21 cellular contexts compared by ENCODE assay signal in the genomic region with DNA sequence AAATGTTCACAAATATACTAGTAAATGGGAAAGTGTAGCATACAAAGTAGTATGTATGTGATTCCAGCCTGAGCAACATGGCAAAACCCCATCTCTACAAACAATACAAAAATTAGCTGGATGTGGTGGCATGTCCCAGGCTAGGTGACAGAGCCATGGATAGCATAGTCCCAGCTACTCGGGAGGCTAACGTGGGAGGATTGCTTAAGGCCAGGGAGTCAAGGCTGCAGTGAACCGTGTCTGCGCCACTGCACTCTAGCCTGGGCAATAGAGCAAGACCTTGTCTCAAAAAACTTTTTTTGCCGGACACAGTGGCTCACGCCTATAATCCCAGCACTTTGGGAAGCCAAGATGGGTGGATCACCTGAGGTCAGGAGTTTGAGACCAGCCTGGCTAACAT.
A peak's percentile ranks its signal among the peaks of the same experiment; 100 is the strongest.
DNase-seq lines count a peak whose midpoint lies in the region; ATAC-seq, FAIRE-seq and TF ChIP-seq lines count a peak whose summit lies in the region.
"Had no signal": no experiment of that assay in that cellular context is flagged by ENCODE, and none has a peak within 500 bp of the region (broad histone marks: within the 10 kb centered on the region; RNA-seq: fewer than 3 reads in every experiment).

No MANE protein-coding gene starts in this region.

- H3K14ac ChIP-seq in H1 (ENCODE audit: insufficient read length) = no peak overlapping the region

- BruUV-seq in Panc1 (replicated peaks; lab: Mats Ljungman, UMichigan) = no TSS peak

- TF ChIP-seq CTCF in Panc1 (IDR thresholded peaks at IDR 0.05) = no peak
- TF ChIP-seq CTCF in H1 (IDR thresholded peaks at IDR 0.05; ENCODE audit: control extremely low read depth in 1 of 3, insufficient read depth in 1 of 3, low read depth in 1 of 3, low read length in 3 of 3) = no peak
- TF ChIP-seq CTCF in nephron progenitor cell (IDR thresholded peaks at IDR 0.05) = no peak

- no peak overlapping the region for H2BK15ac ChIP-seq in H1 (ENCODE audit: low read length)

- H3K4me3 ChIP-seq in Panc1 (ENCODE audit: low read depth in 2 of 2, low read length in 2 of 2) (no peak overlapping the region), H1 (ENCODE audit: extremely low read depth in 1 of 4, insufficient read depth in 2 of 4, low read depth in 3 of 4, low read length in 4 of 4) (no peak overlapping the region)
- H3K4me3 ChIP-seq: GM12878 had no signal

- no peak overlapping the region for H3K18ac ChIP-seq in H1 (ENCODE audit: extremely low read depth, low read length)

- POLR2A ChIA-PET in Panc1 (lab: Charles Lee) (no interaction called here), H1 (lab: Charles Lee; ENCODE audit: partially characterized antibody) (no interaction called here)

- H3K23ac ChIP-seq in H1 (ENCODE audit: insufficient read length) = no peak overlapping the region

- intact Hi-C loops in Panc1 (cut with micrococcal nuclease; ENCODE audit: unreplicated experiment) = no loop called here

- H3K23me2 ChIP-seq in H1 (ENCODE audit: low read depth, low read length) = no peaks in the 10 kb centered on the region; the same call in 1 of the 2 replicates

- H3K4me3 Mint-ChIP-seq in nephron progenitor cell = no peak overlapping the region
- H3K4me3 Mint-ChIP-seq: CD4-positive, CD25-positive, alpha-beta regulatory T cell; CD8-positive, alpha-beta memory T cell; H9 had no signal

- no peak for TF ChIP-seq POLR2A in H1 (IDR thresholded peaks at IDR 0.05; ENCODE audit: control extremely low read depth in 1 of 2, low read depth in 2 of 2, low read length in 2 of 2)

- H3K36me3 ChIP-seq in Panc1 (ENCODE audit: control insufficient read depth, insufficient read depth, low read length) = no peaks in the 10 kb centered on the region
- no peaks in the 10 kb centered on the region for H3K36me3 ChIP-seq in H1 (ENCODE audit: control insufficient read depth in 2 of 4, insufficient read depth in 4 of 4, low read length in 3 of 4)
- H3K36me3 ChIP-seq: BE2C had no signal

- TF ChIP-seq EP300 in H1 (IDR thresholded peaks at IDR 0.05; ENCODE audit: borderline replicate concordance in 1 of 2, low read depth in 2 of 2, low read length in 2 of 2) = no peak

- no peak overlapping the region for H2AK5ac ChIP-seq in H1 (ENCODE audit: low read depth, low read length)

- H4K20me1 ChIP-seq in H1 (replicated peaks in 1 of 2; ENCODE audit: control insufficient read depth in 1 of 2, insufficient read depth in 2 of 2, low read length in 2 of 2) = no peaks in the 10 kb centered on the region

- CTCF ChIA-PET in Panc1 (lab: Charles Lee) (no interaction called here), H1 (lab: Charles Lee; ENCODE audit: partially characterized antibody) (interaction anchor here (1.2 to 1.4 kb wide), 3 partner anchors 11 to 120 kb away, joined by 3 to 4 read pairs (median 3); no protein-coding TSS in a partner anchor)

- H4K8ac ChIP-seq in H1 (ENCODE audit: extremely low read depth, insufficient read depth, low read length) = no peak overlapping the region

- DNase-seq in Panc1 (ENCODE audit: low read depth, low spot score) = no peak
- DNase-seq in H1 (ENCODE audit: low read depth in 1 of 2, low spot score in 2 of 2) = no peak
- DNase-seq in nephron progenitor cell = peak; percentile 15
- no peak for DNase-seq in activated CD4-positive, CD25-positive, alpha-beta regulatory T cell (lab: John Stamatoyannopoulos, UW)
- DNase-seq in activated CD4-positive, alpha-beta T cell treated with anti-CD3 and anti-CD28 coated beads, Interleukin-2, amount 50 U/mL, for 48 hours = no peak
- DNase-seq: ACHN; BE2C; C1 segment of cervical spinal cord; CD4-positive, CD25-positive, alpha-beta regulatory T cell; CD8-positive, alpha-beta memory T cell; COR-L47; DMS 273 treated with DMSO at 0.1 percent for 48 hours; DMS53; DND-41; EL; GOT3; H9 had no signal

- no peak overlapping the region for H3K9ac ChIP-seq in H1 (replicated peaks in 1 of 4; ENCODE audit: extremely low read depth in 1 of 4, low read depth in 3 of 4, low read length in 3 of 4)

- H3K4me1 ChIP-seq in Panc1 (ENCODE audit: control insufficient read depth, insufficient read depth, low read length) = peaks cover 17% of the 10 kb centered on the region
- peaks cover 0 to 10% (median 8%) of the 10 kb centered on the region in 4 experiments; a peak in 5 of 7 replicates for H3K4me1 ChIP-seq in H1 (replicated peaks in 1 of 4; ENCODE audit: control insufficient read depth in 3 of 4, insufficient read depth in 4 of 4, low read length in 3 of 4)
- H3K4me1 ChIP-seq: BE2C had no signal

- H3K4ac ChIP-seq in H1 (replicated peaks; ENCODE audit: insufficient read length, low read depth, low read length) = peak overlapping the region; percentile 37

- H3K4me1 Mint-ChIP-seq in nephron progenitor cell = no peaks in the 10 kb centered on the region

- FAIRE-seq in H1 (lab: Jason Lieb, UNC) = no peak
- FAIRE-seq: A204.1, GM12878, HepG2 had no signal

- H3K27ac ChIP-seq in Panc1 (ENCODE audit: low read length) = no peak overlapping the region
- H3K27ac ChIP-seq in H1 (ENCODE audit: low read depth, low read length) = no peak overlapping the region

- no peak overlapping the region for H2BK12ac ChIP-seq in H1 (ENCODE audit: low read depth, low read length)

- H3K4me2 ChIP-seq in H1 (ENCODE audit: insufficient read depth in 1 of 2, low read depth in 2 of 2, low read length in 2 of 2) = no peak overlapping the region

- no peaks in the 10 kb centered on the region for H3K36me3 Mint-ChIP-seq in nephron progenitor cell (ENCODE audit: low read depth)

- H2BK5ac ChIP-seq in H1 (ENCODE audit: low read depth, low read length) = no peak overlapping the region

- H3K27me3 Mint-ChIP-seq in nephron progenitor cell (ENCODE audit: low read depth, poor library complexity) = peaks cover 6% of the 10 kb centered on the region
- H3K27me3 Mint-ChIP-seq: CD4-positive, CD25-positive, alpha-beta regulatory T cell had no signal

- H3K27me3 ChIP-seq in Panc1 (ENCODE audit: control insufficient read depth, insufficient read depth, low read length) (no peaks in the 10 kb centered on the region), H1 (replicated peaks in 1 of 4; ENCODE audit: control insufficient read depth in 3 of 4, extremely low read depth in 1 of 4, insufficient read depth in 3 of 4, low read length in 3 of 4) (no peaks in the 10 kb centered on the region)
- H3K27me3 ChIP-seq: BE2C had no signal

- in situ Hi-C loops in Panc1 (cut with HindIII; ENCODE audit: low pct_unique_long_range_greater_than_20kb, low sequenced_read_pairs) = no loop called here

- H3K9me3 Mint-ChIP-seq in nephron progenitor cell = no peaks in the 10 kb centered on the region
- H3K9me3 Mint-ChIP-seq: CD8-positive, alpha-beta memory T cell; H9 had no signal

- no peak overlapping the region for H3K27ac Mint-ChIP-seq in nephron progenitor cell
- H3K27ac Mint-ChIP-seq: CD4-positive, CD25-positive, alpha-beta regulatory T cell; H9 had no signal

- H4K91ac ChIP-seq in H1 (replicated peaks; ENCODE audit: insufficient read length, low read length) = peak overlapping the region; percentile 64

- ATAC-seq in Panc1 (peak; percentile 36; the same call in 1 of the 2 replicates), HG02678 (IDR thresholded peaks at IDR 0.05; ENCODE audit: unreplicated experiment) (no peak)
- ATAC-seq: GM12878, HepG2 had no signal

- H3K56ac ChIP-seq in H1 (replicated peaks; ENCODE audit: insufficient read length, low read depth, low read length) = no peak overlapping the region

- no peaks in the 10 kb centered on the region; a peak in 1 of 4 replicates for H3K79me2 ChIP-seq in H1 (ENCODE audit: control insufficient read depth in 1 of 2, insufficient read depth in 2 of 2, low read length in 2 of 2)

- H4K5ac ChIP-seq in H1 (ENCODE audit: insufficient read length, low read depth, low read length) = no peak overlapping the region

- no peaks in the 10 kb centered on the region for H3K79me1 ChIP-seq in H1 (ENCODE audit: low read depth, low read length)

- no peak overlapping the region for H2BK120ac ChIP-seq in H1 (replicated peaks; ENCODE audit: low read depth, low read length)

- no peak overlapping the region for H2AFZ ChIP-seq in H1 (ENCODE audit: low read length)

- WGBS in H1 (ENCODE audit: extremely low coverage in 1 of 2, insufficient coverage in 1 of 2, insufficient read length in 1 of 2, insufficient replicate concordance in 2 of 2, low coverage in 1 of 2, low lambda C conversion rate in 2 of 2, missing lambda C conversion rate in 1 of 2), 2 experiments = 95% methylated on average over 6 of the region's 6 CpGs; no CpG with 5 or more reads in 1 of the 2 experiments

- H2BK20ac ChIP-seq in H1 (ENCODE audit: low read length) = peak overlapping the region; percentile 55; the same call in 1 of the 2 replicates

- no peaks in the 10 kb centered on the region for H3K9me3 ChIP-seq in Panc1 (ENCODE audit: control insufficient read depth, insufficient read depth, low read depth, low read length)
- no peaks in the 10 kb centered on the region for H3K9me3 ChIP-seq in H1 (ENCODE audit: insufficient read depth in 2 of 2, low read depth in 1 of 2, low read length in 1 of 2)
- H3K9me3 ChIP-seq: BE2C had no signal

- no peak for TF ChIP-seq RAD21 in H1 (IDR thresholded peaks at IDR 0.05 in 1 of 2, conservative IDR thresholded peaks at IDR 0.05 in 1 of 2; ENCODE audit: low read depth in 2 of 2, low read length in 2 of 2)

TF ChIP-seq in H1, 55 proteins besides CTCF, POLR2A, EP300 and RAD21 (continues in another document):
- TF ChIP-seq TCF12 (IDR thresholded peaks at IDR 0.05; ENCODE audit: low read depth, low read length) = no peak
- no peak for TF ChIP-seq PHF8 (conservative IDR thresholded peaks at IDR 0.05; ENCODE audit: low read depth, low read length)
- no peak for TF ChIP-seq TBP (IDR thresholded peaks at IDR 0.05; ENCODE audit: low read depth, low read length)
- TF ChIP-seq, protein P1, sequence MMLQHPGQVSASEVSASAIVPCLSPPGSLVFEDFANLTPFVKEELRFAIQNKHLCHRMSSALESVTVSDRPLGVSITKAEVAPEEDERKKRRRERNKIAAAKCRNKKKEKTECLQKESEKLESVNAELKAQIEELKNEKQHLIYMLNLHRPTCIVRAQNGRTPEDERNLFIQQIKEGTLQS (IDR thresholded peaks at IDR 0.05; ENCODE audit: insufficient read depth, low read depth, low read length) = no peak
- no peak for TF ChIP-seq NRF1 (IDR thresholded peaks at IDR 0.05; ENCODE audit: low read depth, low read length)
- TF ChIP-seq RNF2 (IDR thresholded peaks at IDR 0.05; ENCODE audit: borderline replicate concordance, low read depth, low read length, missing control alignments, poor library complexity, severe bottlenecking) = no peak
- TF ChIP-seq SP4 (IDR thresholded peaks at IDR 0.05; ENCODE audit: low read length) = no peak
- no peak for TF ChIP-seq YY1 (IDR thresholded peaks at IDR 0.05; ENCODE audit: low read depth, low read length)
- TF ChIP-seq TAF7 (optimal IDR thresholded peaks at IDR 0.05; ENCODE audit: borderline replicate concordance, low read depth, low read length) = no peak
- no peak for TF ChIP-seq EZH2 (IDR thresholded peaks at IDR 0.05; ENCODE audit: low read depth, low read length, severe bottlenecking)
- TF ChIP-seq CREB1 (IDR thresholded peaks at IDR 0.05) = no peak
- TF ChIP-seq HDAC6 (IDR thresholded peaks at IDR 0.05; ENCODE audit: low read depth, low read length) = no peak
